Comparison of ENCODE assay signal across 28 cellular contexts in genomic region chr5:54362434-54362833, GRCh38. TPM values are rescaled to one million over a fixed set of nuclear protein-coding genes. Genes with fewer than 3 reads are reported as not detected.
DNase-seq lines count a peak whose midpoint lies in the region; ATAC-seq, FAIRE-seq and TF ChIP-seq lines count a peak whose summit lies in the region.
"Had no signal": no experiment of that assay in that cellular context is flagged by ENCODE, and none has a peak within 500 bp of the region (broad histone marks: within the 10 kb centered on the region; RNA-seq: fewer than 3 reads in every experiment).

No MANE protein-coding gene starts in this region.

- no peak overlapping the region for H3K4me3 Mint-ChIP-seq in activated T-helper 2 cell treated with anti-CD3 and anti-CD28 coated beads, Interferon-gamma antibody, Interleukin-2, Interleukin-4, amounts not matched to agents 10 μg/mL and 5 μg/mL and 100 μg/mL, durations not matched to agents 14 hours and 24 hours and 36 hours (ENCODE audit: low read depth)
- H3K4me3 Mint-ChIP-seq: activated CD4-positive, alpha-beta T cell treated with anti-CD3 and anti-CD28 coated beads for 36 hours; activated naive CD4-positive, alpha-beta T cell treated with anti-CD3 and anti-CD28 coated beads, Interleukin-2, amount 50 U/mL, for 24 hours; activated T-cell treated with anti-CD3 and anti-CD28 coated beads, Interleukin-2, amount 50 U/mL, for 72 hours; CD8-positive, alpha-beta memory T cell; neural progenitor cell; T-cell had no signal

- H3K36me3 ChIP-seq in gastrocnemius medialis = no peaks in the 10 kb centered on the region
- H3K36me3 ChIP-seq: esophagus squamous epithelium, heart right ventricle, neural progenitor cell, sigmoid colon, suprapubic skin, vagina had no signal

- H3K4me3 ChIP-seq in AG09309 (ENCODE audit: control insufficient read depth, low read depth, low read length) (no peak overlapping the region), gastrocnemius medialis (no peak overlapping the region)
- H3K4me3 ChIP-seq: esophagus squamous epithelium, heart right ventricle, neural progenitor cell, PC-9, sigmoid colon, suprapubic skin, vagina had no signal

- H3K27ac ChIP-seq in gastrocnemius medialis = no peak overlapping the region
- H3K27ac ChIP-seq: esophagus squamous epithelium, heart right ventricle, neural progenitor cell, PC-9, sigmoid colon, suprapubic skin, vagina had no signal

- DNase-seq in AG09309 (ENCODE audit: low read depth) = peak; percentile 61
- DNase-seq in HT1080 (ENCODE audit: low read depth) = peak; percentile 35
- peak; percentile 52 for DNase-seq in dermis blood vessel endothelial cell
- peak; percentile 8 for DNase-seq in left kidney (ENCODE audit: low read depth, low spot score)
- no peak for DNase-seq in D721Med (ENCODE audit: insufficient read length, low spot score)
- no peak for DNase-seq in NCI-H1092 treated with DMSO at 0.1 percent for 48 hours (lab: John Stamatoyannopoulos, UW)
- DNase-seq in activated T-helper 2 cell treated with anti-CD3 and anti-CD28 coated beads, Interferon-gamma antibody, Interleukin-2, Interleukin-4, amounts not matched to agents 10 μg/mL and 5 μg/mL and 100 μg/mL, durations not matched to agents 14 hours and 24 hours and 36 hours (ENCODE audit: low spot score) = no peak
- no peak for DNase-seq in gastrocnemius medialis
- DNase-seq: activated CD4-positive, alpha-beta T cell treated with anti-CD3 and anti-CD28 coated beads for 36 hours; activated T-cell treated with anti-CD3 and anti-CD28 coated beads, Interleukin-2, amount 50 U/mL, for 72 hours; AML-193; CD8-positive, alpha-beta memory T cell; cerebellar nuclear complex; DMS79 treated with DMSO at 0.1 percent for 48 hours; esophagus squamous epithelium; NCI-H1105 treated with DMSO at 0.1 percent for 48 hours; NCI-H2081 treated with DMSO at 0.1 percent for 48 hours; NCI-H446 treated with DMSO at 0.1 percent for 48 hours; PC-9; SIG-M5; sigmoid colon; T-cell had no signal

- TF ChIP-seq CTCF in AG09309 (IDR thresholded peaks at IDR 0.05; ENCODE audit: control insufficient read depth, insufficient read depth, low read depth, low read length, missing control alignments) (no peak), D721Med (IDR thresholded peaks at IDR 0.05; ENCODE audit: insufficient read depth, missing control alignments) (no peak), gastrocnemius medialis (IDR thresholded peaks at IDR 0.05 in 4 of 5, conservative IDR thresholded peaks at IDR 0.05 in 1 of 5) (no peak)

- no peak for ATAC-seq in gastrocnemius medialis
- ATAC-seq: activated CD4-positive, alpha-beta T cell treated with anti-CD3 and anti-CD28 coated beads for 36 hours; activated T-cell treated with anti-CD3 and anti-CD28 coated beads, Interleukin-2, amount 50 U/mL, for 72 hours; T-cell had no signal

- H3K9me3 ChIP-seq in gastrocnemius medialis = no peaks in the 10 kb centered on the region
- H3K9me3 ChIP-seq: esophagus squamous epithelium, heart right ventricle, sigmoid colon, suprapubic skin, vagina had no signal

- intact Hi-C loops in activated T-helper 2 cell treated with anti-CD3 and anti-CD28 coated beads, Interferon-gamma antibody, Interleukin-2, Interleukin-4, amounts not matched to agents 10 μg/mL and 5 μg/mL and 100 μg/mL, durations not matched to agents 14 hours and 24 hours and 36 hours (cut with micrococcal nuclease) = no loop called here
- intact Hi-C loops in gastrocnemius medialis (cut with DNase I; ENCODE audit: low total_unique reads) = no loop called here

- FAIRE-seq in D721Med (lab: Jason Lieb, UNC) = no peak
- FAIRE-seq: TTC549 had no signal

- H3K36me3 Mint-ChIP-seq in activated T-helper 2 cell treated with anti-CD3 and anti-CD28 coated beads, Interferon-gamma antibody, Interleukin-2, Interleukin-4, amounts not matched to agents 10 μg/mL and 5 μg/mL and 100 μg/mL, durations not matched to agents 14 hours and 24 hours and 36 hours (ENCODE audit: low read depth) = no peaks in the 10 kb centered on the region
- H3K36me3 Mint-ChIP-seq: activated naive CD4-positive, alpha-beta T cell treated with anti-CD3 and anti-CD28 coated beads, Interleukin-2, amount 50 U/mL, for 24 hours; CD8-positive, alpha-beta memory T cell; neural progenitor cell; T-cell had no signal

- H3K4me1 Mint-ChIP-seq in activated T-helper 2 cell treated with anti-CD3 and anti-CD28 coated beads, Interferon-gamma antibody, Interleukin-2, Interleukin-4, amounts not matched to agents 10 μg/mL and 5 μg/mL and 100 μg/mL, durations not matched to agents 14 hours and 24 hours and 36 hours (ENCODE audit: low read depth) = no peaks in the 10 kb centered on the region
- H3K4me1 Mint-ChIP-seq: activated CD4-positive, alpha-beta T cell treated with anti-CD3 and anti-CD28 coated beads for 36 hours; activated naive CD4-positive, alpha-beta T cell treated with anti-CD3 and anti-CD28 coated beads, Interleukin-2, amount 50 U/mL, for 24 hours; CD8-positive, alpha-beta memory T cell; T-cell had no signal

- H3K27ac Mint-ChIP-seq in activated T-helper 2 cell treated with anti-CD3 and anti-CD28 coated beads, Interferon-gamma antibody, Interleukin-2, Interleukin-4, amounts not matched to agents 10 μg/mL and 5 μg/mL and 100 μg/mL, durations not matched to agents 14 hours and 24 hours and 36 hours = no peak overlapping the region
- H3K27ac Mint-ChIP-seq: activated CD4-positive, alpha-beta T cell treated with anti-CD3 and anti-CD28 coated beads for 36 hours; activated naive CD4-positive, alpha-beta T cell treated with anti-CD3 and anti-CD28 coated beads, Interleukin-2, amount 50 U/mL, for 24 hours; activated T-cell treated with anti-CD3 and anti-CD28 coated beads, Interleukin-2, amount 50 U/mL, for 72 hours; CD8-positive, alpha-beta memory T cell; neural progenitor cell; T-cell had no signal

- H3K9me3 Mint-ChIP-seq in activated T-helper 2 cell treated with anti-CD3 and anti-CD28 coated beads, Interferon-gamma antibody, Interleukin-2, Interleukin-4, amounts not matched to agents 10 μg/mL and 5 μg/mL and 100 μg/mL, durations not matched to agents 14 hours and 24 hours and 36 hours = no peaks in the 10 kb centered on the region
- H3K9me3 Mint-ChIP-seq: activated naive CD4-positive, alpha-beta T cell treated with anti-CD3 and anti-CD28 coated beads, Interleukin-2, amount 50 U/mL, for 24 hours; activated T-cell treated with anti-CD3 and anti-CD28 coated beads, Interleukin-2, amount 50 U/mL, for 72 hours; CD8-positive, alpha-beta memory T cell; neural progenitor cell had no signal

- TF ChIP-seq POLR2A in gastrocnemius medialis (IDR thresholded peaks at IDR 0.05) = no peak

- H3K27me3 ChIP-seq in gastrocnemius medialis = no peaks in the 10 kb centered on the region
- H3K27me3 ChIP-seq: esophagus squamous epithelium, heart right ventricle, neural progenitor cell, sigmoid colon, suprapubic skin, vagina had no signal

- no peaks in the 10 kb centered on the region for H3K4me1 ChIP-seq in gastrocnemius medialis
- H3K4me1 ChIP-seq: esophagus squamous epithelium, sigmoid colon had no signal

- peaks cover 4% of the 10 kb centered on the region for H3K27me3 Mint-ChIP-seq in activated T-helper 2 cell treated with anti-CD3 and anti-CD28 coated beads, Interferon-gamma antibody, Interleukin-2, Interleukin-4, amounts not matched to agents 10 μg/mL and 5 μg/mL and 100 μg/mL, durations not matched to agents 14 hours and 24 hours and 36 hours (ENCODE audit: low read depth)

- in situ Hi-C loops in gastrocnemius medialis (cut with MboI; ENCODE audit: low sequenced_read_pairs in 4 of 4) = no loop called here

RNA-seq across cellular contexts. Expression of gene ARL15, which starts 52.1 kb away (rescaled TPM):
- total RNA-seq in HT1080 (2014; rRNA removed; shearing (Covaris generic)) = 7.2 and 7.9 TPM in 2 replicates
- 9.7 and 11.8 TPM in 2 replicates for polyA plus RNA-seq in HT1080 (2015; cell fraction: cytosol; rRNA removed)
- 5.8 and 7.3 TPM in 2 replicates for polyA plus RNA-seq in HT1080 (2015; cell fraction: nucleus; rRNA removed)
- total RNA-seq in dermis blood vessel endothelial cell (70.6 and 82.2 TPM in 2 replicates), gastrocnemius medialis (1 to 10 TPM; 1.7 to 5.5 (median 3.2) TPM)
- 6.0 and 6.8 TPM in 2 replicates for total RNA-seq in activated T-helper 2 cell treated with anti-CD3 and anti-CD28 coated beads, Interferon-gamma antibody, Interleukin-2, Interleukin-4, amounts not matched to agents 10 μg/mL and 5 μg/mL and 100 μg/mL, durations not matched to agents 14 hours and 24 hours and 36 hours

Comparison
In these comparisons a context has a peak if more than half of its experiments do, and no peak if none do; other contexts are left out.
1. DNase-seq: peak in AG09309 (single experiment), HT1080 (single experiment), dermis blood vessel endothelial cell (single experiment) and left kidney (single experiment); none in D721Med (single experiment), NCI-H1092 treated with DMSO at 0.1 percent for 48 hours (single experiment), activated T-helper 2 cell treated with anti-CD3 and anti-CD28 coated beads, Interferon-gamma antibody, Interleukin-2, Interleukin-4, amounts not matched to agents 10 μg/mL and 5 μg/mL and 100 μg/mL, durations not matched to agents 14 hours and 24 hours and 36 hours (single experiment) and gastrocnemius medialis (0 of 2).